Comparison of ENCODE assay signal across 12 cellular contexts in genomic region chr21:38800924-38801744, GRCh38.
"Had no signal": no experiment of that assay in that cellular context is flagged by ENCODE, and none has a peak within 500 bp of the region (broad histone marks: within the 10 kb centered on the region; RNA-seq: fewer than 3 reads in every experiment).

No MANE protein-coding gene starts in this region.

- H3K4me1 ChIP-seq: prostate gland had no signal

- H3K36me3 ChIP-seq: prostate gland had no signal

- H3K4me3 ChIP-seq: prostate gland had no signal

- DNase-seq: activated CD4-positive, alpha-beta T cell treated with anti-CD3 and anti-CD28 coated beads, Interleukin-2, amount 50 U/mL, for 1 hour; effector memory CD4-positive, alpha-beta T cell; glutamatergic neuron; immature natural killer cell; occipital lobe; stimulated activated CD4-positive, alpha-beta T cell treated with anti-CD3 and anti-CD28 coated beads, Interleukin-15, amount 100 ng/mL, for 24 hours; stimulated activated CD4-positive, alpha-beta T cell treated with anti-CD3 and anti-CD28 coated beads, Interleukin-4, amount 100 ng/mL, for 24 hours had no signal

- H3K9me3 ChIP-seq: prostate gland had no signal

- H3K27me3 Mint-ChIP-seq: activated naive CD4-positive, alpha-beta T cell treated with anti-CD3 and anti-CD28 coated beads, Interleukin-2, amount 50 U/mL, for 24 hours; central memory CD8-positive, alpha-beta T cell had no signal

- ATAC-seq: left lobe of liver had no signal

- H3K9me3 Mint-ChIP-seq: activated naive CD4-positive, alpha-beta T cell treated with anti-CD3 and anti-CD28 coated beads, Interleukin-2, amount 50 U/mL, for 24 hours; central memory CD8-positive, alpha-beta T cell; immature natural killer cell; nephron had no signal

- H3K27ac Mint-ChIP-seq: activated naive CD4-positive, alpha-beta T cell treated with anti-CD3 and anti-CD28 coated beads, Interleukin-2, amount 50 U/mL, for 24 hours; immature natural killer cell; nephron had no signal

- H3K27ac ChIP-seq: prostate gland had no signal

- H3K36me3 Mint-ChIP-seq: activated naive CD4-positive, alpha-beta T cell treated with anti-CD3 and anti-CD28 coated beads, Interleukin-2, amount 50 U/mL, for 24 hours; immature natural killer cell had no signal

- H3K4me3 Mint-ChIP-seq: activated naive CD4-positive, alpha-beta T cell treated with anti-CD3 and anti-CD28 coated beads, Interleukin-2, amount 50 U/mL, for 24 hours; central memory CD8-positive, alpha-beta T cell; immature natural killer cell had no signal
